8 cellular contexts compared by ENCODE assay signal in the genomic region with DNA sequence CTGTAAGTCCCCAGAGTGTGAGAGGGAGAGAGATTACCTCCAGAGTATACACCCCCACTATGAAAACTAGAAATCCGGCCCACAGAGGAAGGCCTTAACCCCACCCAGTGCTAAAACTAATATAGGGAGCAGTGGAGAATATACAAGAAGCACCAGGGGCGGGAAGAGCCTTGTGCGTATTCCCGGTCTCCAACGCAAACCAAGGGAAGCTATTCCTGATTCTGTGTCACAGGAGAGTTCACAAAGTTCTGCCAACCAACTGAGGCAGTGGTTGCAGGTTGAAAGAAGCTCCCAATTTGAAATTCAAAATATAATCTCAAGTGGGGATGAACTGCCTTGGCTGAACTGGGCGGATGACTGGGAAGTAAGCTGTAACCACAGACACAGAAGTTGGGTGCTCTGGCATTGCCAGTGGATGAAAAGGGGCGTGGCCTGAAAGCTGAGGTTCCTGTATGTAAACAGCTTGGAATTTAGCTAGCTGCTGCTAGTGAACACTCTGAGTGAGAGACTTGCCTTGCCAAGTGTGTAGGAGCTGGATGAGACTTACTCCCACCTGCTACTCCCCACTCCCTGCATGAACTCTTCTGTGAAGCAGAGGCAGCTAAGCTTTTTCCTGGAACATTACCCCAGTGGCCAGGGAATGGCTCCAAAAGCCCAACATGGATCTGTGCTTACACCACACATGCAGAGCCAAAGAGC. TPM values are rescaled to one million over a fixed set of nuclear protein-coding genes. Genes with fewer than 3 reads are reported as not detected.
A peak's percentile ranks its signal among the peaks of the same experiment; 100 is the strongest.
DNase-seq lines count a peak whose midpoint lies in the region; ATAC-seq and TF ChIP-seq lines count a peak whose summit lies in the region.
"Had no signal": no experiment of that assay in that cellular context is flagged by ENCODE, and none has a peak within 500 bp of the region (broad histone marks: within the 10 kb centered on the region; RNA-seq: fewer than 3 reads in every experiment).

No MANE protein-coding gene starts in this region.

- POLR2A ChIA-PET in activated CD4-positive, alpha-beta memory T cell treated with anti-CD3 and anti-CD28 coated beads for 36 hours (lab: Charles Lee): no interaction called here

- H3K27ac ChIP-seq in upper lobe of left lung: peak overlapping the region in 1 of 4 donors; percentile 38

- no peaks in the 10 kb centered on the region for H3K36me3 ChIP-seq in upper lobe of left lung

- H3K9me3 Mint-ChIP-seq in activated CD4-positive, alpha-beta memory T cell treated with anti-CD3 and anti-CD28 coated beads for 36 hours: peaks cover 18% of the 10 kb centered on the region

- H3K4me1 ChIP-seq in upper lobe of left lung: peaks cover 27 to 30% (median 29%) of the 10 kb centered on the region in 4 donors

- H3K27me3 ChIP-seq in upper lobe of left lung: no peaks in the 10 kb centered on the region

- CTCF ChIA-PET in activated CD4-positive, alpha-beta memory T cell treated with anti-CD3 and anti-CD28 coated beads for 36 hours (lab: Charles Lee): interaction anchor here (0.5 kb wide), 1 partner anchor 43 kb away, joined by 3 read pairs; no protein-coding TSS in a partner anchor

- DNase-seq in KBM-7 (peak; percentile 67), astrocyte of the spinal cord (ENCODE audit: low read depth, low spot score) (peak; percentile 75), iris pigment epithelial cell (ENCODE audit: low read depth) (peak; percentile 85), upper lobe of left lung (peak in 1 of 2 donors; percentile 82), AG08395 (ENCODE audit: low spot score) (no peak), NCI-H345 treated with DMSO at 0.1 percent for 48 hours (lab: John Stamatoyannopoulos, UW; ENCODE audit: unreplicated experiment) (no peak)
- no peak for DNase-seq in activated CD4-positive, alpha-beta memory T cell treated with anti-CD3 and anti-CD28 coated beads for 36 hours
- DNase-seq: foreskin melanocyte had no signal

- peak; percentile 76 to 87 for ATAC-seq in upper lobe of left lung (ENCODE audit: low FRiP score in 2 of 2)

- no peaks in the 10 kb centered on the region for H3K27me3 Mint-ChIP-seq in activated CD4-positive, alpha-beta memory T cell treated with anti-CD3 and anti-CD28 coated beads for 36 hours

- no peak for TF ChIP-seq EP300 in upper lobe of left lung (IDR thresholded peaks at IDR 0.05)

- no peaks in the 10 kb centered on the region for H3K9me3 ChIP-seq in upper lobe of left lung

- in situ Hi-C loops in KBM-7 (cut with MboI; ENCODE audit: low pct_unique_long_range_greater_than_20kb, low sequenced_read_pairs) (no loop called here), astrocyte of the spinal cord (cut with HindIII; ENCODE audit: low sequenced_read_pairs) (no loop called here)

- H3K4me3 ChIP-seq in astrocyte of the spinal cord (ENCODE audit: low read depth, low read length): no peak overlapping the region
- no peak overlapping the region for H3K4me3 ChIP-seq in upper lobe of left lung

- H3K4me3 Mint-ChIP-seq in activated CD4-positive, alpha-beta memory T cell treated with anti-CD3 and anti-CD28 coated beads for 36 hours: no peak overlapping the region

- no peak for TF ChIP-seq POLR2A in upper lobe of left lung (IDR thresholded peaks at IDR 0.05)

- peaks cover 2% of the 10 kb centered on the region for H3K36me3 Mint-ChIP-seq in activated CD4-positive, alpha-beta memory T cell treated with anti-CD3 and anti-CD28 coated beads for 36 hours

- H3K27ac Mint-ChIP-seq in activated CD4-positive, alpha-beta memory T cell treated with anti-CD3 and anti-CD28 coated beads for 36 hours: no peak overlapping the region

- TF ChIP-seq CTCF in astrocyte of the spinal cord (IDR thresholded peaks at IDR 0.05; ENCODE audit: low read depth, low read length) (no peak), upper lobe of left lung (IDR thresholded peaks at IDR 0.05) (no peak)

- intact Hi-C loops in activated CD4-positive, alpha-beta memory T cell treated with anti-CD3 and anti-CD28 coated beads for 36 hours (cut with micrococcal nuclease): no loop called here

- 82 to 85% methylated on average over 7 of the region's 7 CpGs for WGBS in upper lobe of left lung, 2 donors

- H3K4me1 Mint-ChIP-seq in activated CD4-positive, alpha-beta memory T cell treated with anti-CD3 and anti-CD28 coated beads for 36 hours (ENCODE audit: low read depth): peaks cover 19% of the 10 kb centered on the region

RNA-seq across cellular contexts. Expression of gene ELF2, which starts 32.7 kb away (rescaled TPM):
- 10 to 100 TPM; 34.5 to 87.0 (median 39.1) TPM for total RNA-seq in upper lobe of left lung
- 10 to 100 TPM; 24.2 to 29.7 TPM for total RNA-seq in activated CD4-positive, alpha-beta memory T cell treated with anti-CD3 and anti-CD28 coated beads for 36 hours

Comparison
In these comparisons a context has a peak if more than half of its experiments do, and no peak if none do; other contexts are left out.
1. DNase-seq: peak in KBM-7 (single experiment), astrocyte of the spinal cord (single experiment) and iris pigment epithelial cell (single experiment); none in AG08395 (single experiment), activated CD4-positive, alpha-beta memory T cell treated with anti-CD3 and anti-CD28 coated beads for 36 hours (single experiment) and NCI-H345 treated with DMSO at 0.1 percent for 48 hours (single experiment).